In genomic region chr7:126698446-126698845, GRCh38 we compare ENCODE assay signal across 19 cellular contexts.
A peak's percentile ranks its signal among the peaks of the same experiment; 100 is the strongest.
DNase-seq lines count a peak whose midpoint lies in the region; ATAC-seq, FAIRE-seq and TF ChIP-seq lines count a peak whose summit lies in the region.
"Had no signal": no experiment of that assay in that cellular context is flagged by ENCODE, and none has a peak within 500 bp of the region (broad histone marks: within the 10 kb centered on the region; RNA-seq: fewer than 3 reads in every experiment).

No MANE protein-coding gene starts in this region.

- H4K20me1 ChIP-seq in GM12878 (ENCODE audit: control insufficient read depth, insufficient read depth) (no peaks in the 10 kb centered on the region), keratinocyte (ENCODE audit: control insufficient read depth, extremely low read depth, insufficient read depth, low read length) (no peaks in the 10 kb centered on the region)

- peaks cover 31% of the 10 kb centered on the region for H3K4me1 ChIP-seq in GM12878 (ENCODE audit: control insufficient read depth, insufficient read depth, low read length)
- H3K4me1 ChIP-seq in keratinocyte (ENCODE audit: control insufficient read depth, extremely low read depth, insufficient read depth, low read length): peaks cover 44% of the 10 kb centered on the region
- H3K4me1 ChIP-seq: Caco-2 had no signal

- no peaks in the 10 kb centered on the region for H3K9me1 ChIP-seq in keratinocyte (ENCODE audit: control insufficient read depth, extremely low read depth, insufficient read depth, low read length)

- no peak overlapping the region for H3K4me3 ChIP-seq in GM12878
- H3K4me3 ChIP-seq in keratinocyte (ENCODE audit: control insufficient read depth in 2 of 3, extremely low read depth in 1 of 3, insufficient read depth in 2 of 3, low read depth in 1 of 3, low read length in 3 of 3): no peak overlapping the region
- H3K4me3 ChIP-seq: A549 had no signal

- dilution Hi-C loops in keratinocyte (cut with MboI; ENCODE audit: extremely low pct_ligation_motif_present, low sequenced_read_pairs): no loop called here

- CTCF ChIA-PET in GM12878 (lab: Yijun Ruan, JAX): interaction anchor here (0.7 to 5.4 kb wide), 8 partner anchors 11 to 105 kb away, joined by 3 to 43 read pairs (median 4); no protein-coding TSS in a partner anchor

- no TSS peak for BruUV-seq in GM12878 (replicated peaks; lab: Mats Ljungman, UMichigan)

- H3K4me3 Mint-ChIP-seq in activated T-helper 1 cell treated with anti-CD3 and anti-CD28 coated beads, Interleukin-12 subunit alpha, Interleukin-12 subunit beta, Interleukin-2, Interleukin-4 antibody, amounts not matched to agents 30 ng/mL and 10 ng/mL and 1 ng/mL, durations not matched to agents 14 hours and 24 hours and 36 hours: no peak overlapping the region
- H3K4me3 Mint-ChIP-seq: CD14-positive monocyte had no signal

- H2AFZ ChIP-seq in GM12878 (ENCODE audit: control insufficient read depth, low read depth, low read length): no peak overlapping the region
- no peak overlapping the region for H2AFZ ChIP-seq in keratinocyte (ENCODE audit: control insufficient read depth, low read length)

- TF ChIP-seq POLR2A in GM12878 (IDR thresholded peaks at IDR 0.05; ENCODE audit: low read depth, low read length): no peak

- DNase-seq in ELR (ENCODE audit: low read depth) (peak; percentile 27), NCI-H226 (peak; percentile 36), GM12878 (ENCODE audit: low read depth, low spot score) (no peak), keratinocyte (ENCODE audit: low read depth, low spot score) (peak; percentile 62), DMS79 treated with DMSO at 0.1 percent for 48 hours (lab: John Stamatoyannopoulos, UW) (no peak)
- no peak for DNase-seq in activated T-helper 1 cell treated with anti-CD3 and anti-CD28 coated beads, Interleukin-12 subunit alpha, Interleukin-12 subunit beta, Interleukin-2, Interleukin-4 antibody, amounts not matched to agents 30 ng/mL and 10 ng/mL and 1 ng/mL, durations not matched to agents 14 hours and 24 hours and 36 hours (ENCODE audit: low spot score)
- DNase-seq: Caco-2, GDM1, GOT3, MM.1S, NCI-H1105 treated with DMSO at 0.1 percent for 48 hours, NCI-H187 treated with DMSO at 0.1 percent for 48 hours, NCI-H510A, RPMI8226 had no signal

- intact Hi-C loops in GM12878 (cut with micrococcal nuclease; ENCODE audit: unreplicated experiment): no loop called here
- intact Hi-C loops in activated T-helper 1 cell treated with anti-CD3 and anti-CD28 coated beads, Interleukin-12 subunit alpha, Interleukin-12 subunit beta, Interleukin-2, Interleukin-4 antibody, amounts not matched to agents 30 ng/mL and 10 ng/mL and 1 ng/mL, durations not matched to agents 14 hours and 24 hours and 36 hours (cut with micrococcal nuclease): no loop called here

- FAIRE-seq in GM12878 (lab: Jason Lieb, UNC) (no peak), keratinocyte (lab: Jason Lieb, UNC) (peak; percentile 53)

- H3K79me2 ChIP-seq in GM12878 (ENCODE audit: control insufficient read depth, insufficient read depth, low read length): no peaks in the 10 kb centered on the region; the same call in 1 of the 2 replicates
- H3K79me2 ChIP-seq in keratinocyte (ENCODE audit: control insufficient read depth, insufficient read depth, low read length): no peaks in the 10 kb centered on the region

- TF ChIP-seq EP300 in GM12878 (IDR thresholded peaks at IDR 0.05; ENCODE audit: borderline replicate concordance in 1 of 2, control insufficient read depth in 1 of 2, low read depth in 2 of 2, low read length in 2 of 2): no peak

- H3K27me3 ChIP-seq in GM12878 (replicated peaks in 1 of 2; ENCODE audit: control insufficient read depth in 2 of 2, insufficient read depth in 2 of 2, low read length in 1 of 2) (no peaks in the 10 kb centered on the region), keratinocyte (ENCODE audit: control insufficient read depth, extremely low read depth, insufficient read depth, low read length) (no peaks in the 10 kb centered on the region)

- no peak overlapping the region for H3K27ac Mint-ChIP-seq in activated T-helper 1 cell treated with anti-CD3 and anti-CD28 coated beads, Interleukin-12 subunit alpha, Interleukin-12 subunit beta, Interleukin-2, Interleukin-4 antibody, amounts not matched to agents 30 ng/mL and 10 ng/mL and 1 ng/mL, durations not matched to agents 14 hours and 24 hours and 36 hours
- H3K27ac Mint-ChIP-seq: CD14-positive monocyte had no signal

- WGBS in GM12878 (ENCODE audit: insufficient coverage, insufficient replicate concordance, low lambda C conversion rate, missing lambda C conversion rate): 52% methylated on average over 2 of the region's 2 CpGs

- H3K4me2 ChIP-seq in GM12878 (ENCODE audit: control insufficient read depth, insufficient read depth) (no peak overlapping the region), keratinocyte (ENCODE audit: control insufficient read depth, extremely low read depth, insufficient read depth, low read depth, low read length) (peak overlapping the region; percentile 49)
- H3K4me2 ChIP-seq: A549, KMS-11 had no signal

- H3K9ac ChIP-seq in GM12878 (ENCODE audit: control insufficient read depth, insufficient read depth, low read length) (no peak overlapping the region), keratinocyte (ENCODE audit: control insufficient read depth, extremely low read depth, insufficient read depth, low read length) (no peak overlapping the region)
- H3K9ac ChIP-seq: KMS-11 had no signal

- H3K4me1 Mint-ChIP-seq in activated T-helper 1 cell treated with anti-CD3 and anti-CD28 coated beads, Interleukin-12 subunit alpha, Interleukin-12 subunit beta, Interleukin-2, Interleukin-4 antibody, amounts not matched to agents 30 ng/mL and 10 ng/mL and 1 ng/mL, durations not matched to agents 14 hours and 24 hours and 36 hours (ENCODE audit: low read depth): peaks cover 13% of the 10 kb centered on the region

- no peaks in the 10 kb centered on the region for H3K36me3 ChIP-seq in GM12878 (ENCODE audit: control insufficient read depth in 2 of 2, insufficient read depth in 2 of 2, low read length in 1 of 2)
- no peaks in the 10 kb centered on the region for H3K36me3 ChIP-seq in keratinocyte (ENCODE audit: control insufficient read depth in 2 of 2, extremely low read depth in 1 of 2, insufficient read depth in 2 of 2, low read length in 2 of 2)

- no peak for ATAC-seq in GM12878
- no peak for ATAC-seq in GM18858 (IDR thresholded peaks at IDR 0.05; ENCODE audit: unreplicated experiment)
- ATAC-seq: A549 had no signal

- no peak for TF ChIP-seq CTCF in GM12878 (IDR thresholded peaks at IDR 0.05 in 2 of 3, conservative IDR thresholded peaks at IDR 0.05 in 1 of 3; ENCODE audit: control insufficient read depth in 2 of 3, extremely low read depth in 1 of 3, insufficient read depth in 1 of 3, low read depth in 3 of 3, low read length in 3 of 3)
- no peak for TF ChIP-seq CTCF in keratinocyte (optimal IDR thresholded peaks at IDR 0.05 in 1 of 3, IDR thresholded peaks at IDR 0.05 in 1 of 3, conservative IDR thresholded peaks at IDR 0.05 in 1 of 3; ENCODE audit: extremely low read depth in 1 of 3, insufficient read depth in 2 of 3, low read length in 3 of 3)

- no peak for TF ChIP-seq RAD21 in GM12878 (IDR thresholded peaks at IDR 0.05; ENCODE audit: insufficient read depth, low read depth, low read length)

- H3K27me3 Mint-ChIP-seq in activated T-helper 1 cell treated with anti-CD3 and anti-CD28 coated beads, Interleukin-12 subunit alpha, Interleukin-12 subunit beta, Interleukin-2, Interleukin-4 antibody, amounts not matched to agents 30 ng/mL and 10 ng/mL and 1 ng/mL, durations not matched to agents 14 hours and 24 hours and 36 hours (ENCODE audit: insufficient read depth): peaks cover 26% of the 10 kb centered on the region

- no peaks in the 10 kb centered on the region for H3K36me3 Mint-ChIP-seq in activated T-helper 1 cell treated with anti-CD3 and anti-CD28 coated beads, Interleukin-12 subunit alpha, Interleukin-12 subunit beta, Interleukin-2, Interleukin-4 antibody, amounts not matched to agents 30 ng/mL and 10 ng/mL and 1 ng/mL, durations not matched to agents 14 hours and 24 hours and 36 hours (ENCODE audit: low read depth)
- H3K36me3 Mint-ChIP-seq: CD14-positive monocyte had no signal

- RAD21 ChIA-PET in GM12878 (lab: Charles Lee; ENCODE audit: unreplicated experiment): interaction anchor here (0.9 to 5.6 kb wide), 10 partner anchors 11 to 252 kb away, joined by 3 to 189 read pairs (median 5); no protein-coding TSS in a partner anchor

- H3K27ac ChIP-seq in GM12878 (ENCODE audit: control insufficient read depth, insufficient read depth) (peak overlapping the region; percentile 85), keratinocyte (ENCODE audit: control insufficient read depth, insufficient read depth, low read length) (peak overlapping the region; percentile 45)
- H3K27ac ChIP-seq: A549, HL-60, KMS-11 had no signal

- H3K9me3 Mint-ChIP-seq in activated T-helper 1 cell treated with anti-CD3 and anti-CD28 coated beads, Interleukin-12 subunit alpha, Interleukin-12 subunit beta, Interleukin-2, Interleukin-4 antibody, amounts not matched to agents 30 ng/mL and 10 ng/mL and 1 ng/mL, durations not matched to agents 14 hours and 24 hours and 36 hours: no peaks in the 10 kb centered on the region
- H3K9me3 Mint-ChIP-seq: CD14-positive monocyte had no signal

- SMC1A ChIA-PET in GM12878 (lab: Charles Lee; ENCODE audit: uncharacterized antibody, unreplicated experiment): interaction anchor here (0.7 to 6.0 kb wide), 16 partner anchors 10 to 258 kb away, joined by 3 to 122 read pairs (median 5); no protein-coding TSS in a partner anchor

- in situ Hi-C loops in GM12878 (cut with MboI): no loop called here

- POLR2A ChIA-PET in GM12878 (lab: Charles Lee): interaction anchor here (1.1 to 1.6 kb wide), 2 partner anchors 20 to 40 kb away, joined by 3 to 15 read pairs; no protein-coding TSS in a partner anchor

- H3K9me3 ChIP-seq in GM12878 (replicated peaks; ENCODE audit: control insufficient read depth, insufficient read depth, low read length) (peaks cover 5% of the 10 kb centered on the region), keratinocyte (ENCODE audit: control insufficient read depth, low read depth, low read length) (no peaks in the 10 kb centered on the region)
- H3K9me3 ChIP-seq: A549, Caco-2 had no signal

TF ChIP-seq in GM12878, 131 proteins besides CTCF, POLR2A, EP300 and RAD21 (continues in another document):
- TF ChIP-seq RELA (IDR thresholded peaks at IDR 0.05; ENCODE audit: borderline replicate concordance, partially characterized antibody): no peak
- TF ChIP-seq, protein P1, sequence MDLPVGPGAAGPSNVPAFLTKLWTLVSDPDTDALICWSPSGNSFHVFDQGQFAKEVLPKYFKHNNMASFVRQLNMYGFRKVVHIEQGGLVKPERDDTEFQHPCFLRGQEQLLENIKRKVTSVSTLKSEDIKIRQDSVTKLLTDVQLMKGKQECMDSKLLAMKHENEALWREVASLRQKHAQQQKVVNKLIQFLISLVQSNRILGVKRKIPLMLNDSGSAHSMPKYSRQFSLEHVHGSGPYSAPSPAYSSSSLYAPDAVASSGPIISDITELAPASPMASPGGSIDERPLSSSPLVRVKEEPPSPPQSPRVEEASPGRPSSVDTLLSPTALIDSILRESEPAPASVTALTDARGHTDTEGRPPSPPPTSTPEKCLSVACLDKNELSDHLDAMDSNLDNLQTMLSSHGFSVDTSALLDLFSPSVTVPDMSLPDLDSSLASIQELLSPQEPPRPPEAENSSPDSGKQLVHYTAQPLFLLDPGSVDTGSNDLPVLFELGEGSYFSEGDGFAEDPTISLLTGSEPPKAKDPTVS (IDR thresholded peaks at IDR 0.05; ENCODE audit: low read depth, low read length): no peak

Comparison
In these comparisons a context has a peak if more than half of its experiments do, and no peak if none do; other contexts are left out.
1. DNase-seq: peak in ELR (single experiment), NCI-H226 (single experiment) and keratinocyte (single experiment); none in GM12878 (single experiment), activated T-helper 1 cell treated with anti-CD3 and anti-CD28 coated beads, Interleukin-12 subunit alpha, Interleukin-12 subunit beta, Interleukin-2, Interleukin-4 antibody, amounts not matched to agents 30 ng/mL and 10 ng/mL and 1 ng/mL, durations not matched to agents 14 hours and 24 hours and 36 hours (single experiment) and DMS79 treated with DMSO at 0.1 percent for 48 hours (single experiment).